In genomic region chr19:1275260-1275975, GRCh38 we compare ENCODE assay signal across 1 cellular context.
TF ChIP-seq lines count a peak whose summit lies in the region.

TSS of gene FAM174C (plus strand) at chr19:1275530. CDS start at chr19:1275550, 20 bp downstream.

TF ChIP-seq in WTC11, 78 proteins besides CTCF, POLR2A, EP300 and RAD21 (continued from another document):
- peak; percentile 8; the same call in 1 of the 2 replicates for TF ChIP-seq ERG (CRISPR knock-in tag; IDR thresholded peaks at IDR 0.05)
- TF ChIP-seq, protein P1, sequence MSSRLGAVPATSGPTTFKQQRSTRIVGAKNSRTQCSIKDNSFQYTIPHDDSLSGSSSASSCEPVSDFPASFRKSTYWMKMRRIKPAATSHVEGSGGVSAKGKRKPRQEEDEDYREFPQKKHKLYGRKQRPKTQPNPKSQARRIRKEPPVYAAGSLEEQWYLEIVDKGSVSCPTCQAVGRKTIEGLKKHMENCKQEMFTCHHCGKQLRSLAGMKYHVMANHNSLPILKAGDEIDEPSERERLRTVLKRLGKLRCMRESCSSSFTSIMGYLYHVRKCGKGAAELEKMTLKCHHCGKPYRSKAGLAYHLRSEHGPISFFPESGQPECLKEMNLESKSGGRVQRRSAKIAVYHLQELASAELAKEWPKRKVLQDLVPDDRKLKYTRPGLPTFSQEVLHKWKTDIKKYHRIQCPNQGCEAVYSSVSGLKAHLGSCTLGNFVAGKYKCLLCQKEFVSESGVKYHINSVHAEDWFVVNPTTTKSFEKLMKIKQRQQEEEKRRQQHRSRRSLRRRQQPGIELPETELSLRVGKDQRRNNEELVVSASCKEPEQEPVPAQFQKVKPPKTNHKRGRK (CRISPR knock-in tag; IDR thresholded peaks at IDR 0.05; ENCODE audit: borderline replicate concordance) = no peak
TF ChIP-seq in WTC11: peak in this region for 33.
